ENCODE assay signal across 12 cellular contexts in genomic region chr15:56538901-56539545, GRCh38.
A peak's percentile ranks its signal among the peaks of the same experiment; 100 is the strongest.
DNase-seq lines count a peak whose midpoint lies in the region; ATAC-seq and TF ChIP-seq lines count a peak whose summit lies in the region.
"Had no signal": no experiment of that assay in that cellular context is flagged by ENCODE, and none has a peak within 500 bp of the region (broad histone marks: within the 10 kb centered on the region; RNA-seq: fewer than 3 reads in every experiment).

No MANE protein-coding gene starts in this region.

- H4K20me1 ChIP-seq in DOHH2 (ENCODE audit: control insufficient read depth, insufficient read depth, low read depth, low read length) (no peaks in the 10 kb centered on the region), Karpas-422 (ENCODE audit: insufficient read depth, low read depth, low read length) (no peaks in the 10 kb centered on the region), OCI-LY1 (ENCODE audit: insufficient read depth, low read length) (no peaks in the 10 kb centered on the region), osteoblast (ENCODE audit: insufficient read depth, low read length) (no peaks in the 10 kb centered on the region)

- H3K27me3 ChIP-seq in DOHH2 (ENCODE audit: control insufficient read depth, low read length), result no peaks in the 10 kb centered on the region
- H3K27me3 ChIP-seq in Karpas-422 (ENCODE audit: low read length), result no peaks in the 10 kb centered on the region
- no peaks in the 10 kb centered on the region for H3K27me3 ChIP-seq in OCI-LY1 (ENCODE audit: insufficient read depth, low read length)
- H3K27me3 ChIP-seq in osteoblast (ENCODE audit: insufficient read depth, low read length), result peaks cover 2% of the 10 kb centered on the region
- no peaks in the 10 kb centered on the region for H3K27me3 ChIP-seq in stomach

- peaks cover 6% of the 10 kb centered on the region; the same call in 1 of the 2 replicates for H3K9me3 ChIP-seq in DOHH2 (ENCODE audit: control insufficient read depth, insufficient read depth, low read length)
- H3K9me3 ChIP-seq in Karpas-422 (ENCODE audit: low read length), result peaks cover 4% of the 10 kb centered on the region; the same call in 1 of the 2 replicates
- 0 out of 2 replicates have a peak, but pooled peaks cover 7% of the 10 kb centered on the region for H3K9me3 ChIP-seq in OCI-LY1 (ENCODE audit: low read length)
- no peaks in the 10 kb centered on the region for H3K9me3 ChIP-seq in osteoblast (ENCODE audit: low read depth, low read length)
- H3K9me3 ChIP-seq in stomach, result no peaks in the 10 kb centered on the region

- peak overlapping the region; percentile 99 for H3K27ac ChIP-seq in DOHH2 (ENCODE audit: low read depth, low read length)
- peak overlapping the region; percentile 100 for H3K27ac ChIP-seq in Karpas-422 (ENCODE audit: low read length)
- H3K27ac ChIP-seq in OCI-LY1 (ENCODE audit: low read depth, low read length, poor library complexity, severe bottlenecking), result peak overlapping the region; percentile 100
- H3K27ac ChIP-seq in osteoblast (ENCODE audit: low read depth, low read length), result no peak overlapping the region
- H3K27ac ChIP-seq in stomach, result no peak overlapping the region
- H3K27ac ChIP-seq: A549 had no signal

- DNase-seq in Karpas-422 (peak; percentile 76), osteoblast (ENCODE audit: insufficient read length, low spot score, missing footprints) (peak; percentile 51), AG20443 (ENCODE audit: low spot score) (no peak), stomach (no peak)
- DNase-seq: DMS53, HCEC 1CT, HFFc6 had no signal

- intact Hi-C loops in stomach (cut with DNase I; ENCODE audit: low total_unique reads), result no loop called here

- H3K4me2 ChIP-seq in DOHH2 (ENCODE audit: low read length) (peak overlapping the region; percentile 55), Karpas-422 (ENCODE audit: low read depth, low read length, poor library complexity, severe bottlenecking) (peak overlapping the region; percentile 48), OCI-LY1 (ENCODE audit: low read length) (peak overlapping the region; percentile 35), osteoblast (ENCODE audit: insufficient read depth, low read length) (no peak overlapping the region)
- H3K4me2 ChIP-seq: A549 had no signal

- peaks cover 13% of the 10 kb centered on the region for H3F3A ChIP-seq in DOHH2 (ENCODE audit: control insufficient read depth, insufficient read depth)
- H3F3A ChIP-seq in OCI-LY1 (ENCODE audit: insufficient read depth, low read length), result peaks cover 9% of the 10 kb centered on the region; the same call in 1 of the 2 replicates

- H3K9me2 ChIP-seq in DOHH2 (replicated peaks; ENCODE audit: control insufficient read depth, low read length) (no peaks in the 10 kb centered on the region), Karpas-422 (replicated peaks; ENCODE audit: insufficient read depth, low read length) (no peaks in the 10 kb centered on the region), OCI-LY1 (ENCODE audit: low read depth, low read length) (no peaks in the 10 kb centered on the region)

- H3K9ac ChIP-seq in Karpas-422 (ENCODE audit: low read length), result peak overlapping the region; percentile 51
- peak overlapping the region; percentile 73 for H3K9ac ChIP-seq in OCI-LY1 (ENCODE audit: low read length)

- H2AFZ ChIP-seq in Karpas-422 (ENCODE audit: low read length) (peak overlapping the region; percentile 95), OCI-LY1 (ENCODE audit: low read length) (peak overlapping the region; percentile 19; the same call in 1 of the 2 replicates), osteoblast (ENCODE audit: low read length) (no peak overlapping the region)

- TF ChIP-seq CTCF in DOHH2 (IDR thresholded peaks at IDR 0.05; ENCODE audit: low read depth, low read length, poor library complexity, severe bottlenecking) (no peak), OCI-LY1 (IDR thresholded peaks at IDR 0.05; ENCODE audit: low read length) (peak; percentile 13; the same call in 1 of the 2 replicates), osteoblast (IDR thresholded peaks at IDR 0.05; ENCODE audit: extremely low read depth, low read depth, low read length) (no peak), stomach (IDR thresholded peaks at IDR 0.05) (no peak)

- H3K4me1 ChIP-seq in DOHH2 (ENCODE audit: control insufficient read depth, low read length) (peaks cover 58% of the 10 kb centered on the region), Karpas-422 (ENCODE audit: low read length) (peaks cover 51% of the 10 kb centered on the region), OCI-LY1 (ENCODE audit: insufficient read depth, low read length, severe bottlenecking) (peaks cover 62% of the 10 kb centered on the region), osteoblast (ENCODE audit: insufficient read depth, low read length) (no peaks in the 10 kb centered on the region), stomach (no peaks in the 10 kb centered on the region)
- H3K4me1 ChIP-seq: A549 had no signal

- ATAC-seq in HG03521 (IDR thresholded peaks at IDR 0.05; ENCODE audit: unreplicated experiment), result no peak
- ATAC-seq: A549, GM12878 had no signal

- H3K79me2 ChIP-seq in DOHH2 (ENCODE audit: control insufficient read depth, low read length) (no peaks in the 10 kb centered on the region), Karpas-422 (ENCODE audit: low read length) (no peaks in the 10 kb centered on the region), OCI-LY1 (ENCODE audit: insufficient read depth, low read length) (no peaks in the 10 kb centered on the region), osteoblast (ENCODE audit: insufficient read depth, low read length) (no peaks in the 10 kb centered on the region)

- H3K4me3 ChIP-seq in DOHH2 (ENCODE audit: low read length) (peak overlapping the region; percentile 23), Karpas-422 (ENCODE audit: low read length) (peak overlapping the region; percentile 22), OCI-LY1 (ENCODE audit: low read depth, low read length, poor library complexity, severe bottlenecking) (no peak overlapping the region), osteoblast (ENCODE audit: insufficient read depth, low read length) (no peak overlapping the region), stomach (no peak overlapping the region)
- H3K4me3 ChIP-seq: A549, GM12878 had no signal

- 90 to 95% (median 94%) methylated on average over 7 of the region's 7 CpGs for WGBS in stomach, 5 donors

- no peak for TF ChIP-seq POLR2A in stomach (IDR thresholded peaks at IDR 0.05)

- peaks cover 21% of the 10 kb centered on the region for H3K36me3 ChIP-seq in DOHH2 (ENCODE audit: control insufficient read depth, low read length)
- no peaks in the 10 kb centered on the region for H3K36me3 ChIP-seq in Karpas-422 (ENCODE audit: insufficient read depth, low read length)
- peaks cover 6% of the 10 kb centered on the region; the same call in 1 of the 2 replicates for H3K36me3 ChIP-seq in OCI-LY1 (ENCODE audit: insufficient read depth, low read length)
- H3K36me3 ChIP-seq in osteoblast (ENCODE audit: insufficient read depth, low read length), result no peaks in the 10 kb centered on the region
- H3K36me3 ChIP-seq in stomach, result no peaks in the 10 kb centered on the region

- TF ChIP-seq EP300 in stomach (IDR thresholded peaks at IDR 0.05), result no peak

Comparison
In these comparisons a context has a peak if more than half of its experiments do, and no peak if none do; other contexts are left out.
1. H3K27ac ChIP-seq: peak in DOHH2 (single experiment), Karpas-422 (single experiment) and OCI-LY1 (single experiment); none in osteoblast (single experiment) and stomach (0 of 5).
2. H3K4me3 ChIP-seq: peak in DOHH2 (single experiment) and Karpas-422 (single experiment); none in OCI-LY1 (single experiment), osteoblast (single experiment) and stomach (0 of 4).
3. DNase-seq: peak in Karpas-422 (single experiment) and osteoblast (single experiment); none in AG20443 (single experiment) and stomach (single experiment).